ENCODE assay signal across 8 cellular contexts in the genomic region with DNA sequence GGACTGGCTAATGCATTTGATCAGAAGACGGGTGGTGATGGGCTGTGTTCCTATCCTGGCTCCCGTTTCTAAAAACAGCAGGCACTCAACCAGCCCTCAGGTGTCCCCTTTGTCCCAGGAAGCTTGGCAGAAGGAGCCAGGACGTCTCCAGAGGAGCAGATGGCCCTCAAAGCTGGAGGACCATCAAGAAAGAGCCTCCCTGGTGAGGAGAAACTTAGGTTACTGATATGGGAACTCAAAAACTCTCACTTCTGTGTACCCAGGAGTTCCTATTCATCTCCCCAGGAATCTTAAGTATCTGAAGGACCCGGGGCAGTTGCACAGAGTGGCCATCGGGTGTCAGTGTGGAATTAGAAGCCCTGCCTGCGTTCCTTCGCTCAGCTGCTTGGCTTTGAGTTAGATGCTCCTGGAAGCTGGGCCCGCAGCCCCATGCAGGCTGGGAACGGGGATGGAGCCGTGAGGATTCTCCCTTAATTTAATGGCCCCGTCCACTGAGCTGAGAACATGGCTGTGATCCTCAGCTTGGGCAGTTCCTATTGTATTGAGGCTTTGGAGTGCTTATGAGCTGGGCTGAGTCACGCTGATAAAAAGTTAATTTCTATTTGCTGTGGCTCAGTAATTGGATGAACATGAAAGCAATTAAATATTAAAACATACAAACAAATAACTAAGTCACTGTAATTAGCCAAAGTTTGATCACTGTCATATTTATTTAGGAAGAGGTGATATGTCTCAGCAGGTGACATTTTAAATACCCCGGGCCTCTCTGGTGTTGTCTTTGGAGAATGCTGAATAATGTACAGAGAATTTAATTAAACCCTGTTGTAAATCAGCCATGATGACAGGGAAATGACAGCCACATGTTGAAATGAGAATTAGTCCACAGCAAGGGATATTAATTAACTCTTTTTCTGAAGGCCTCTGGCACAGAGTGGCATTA.
DNase-seq lines count a peak whose midpoint lies in the region; ATAC-seq, FAIRE-seq and TF ChIP-seq lines count a peak whose summit lies in the region.

No MANE protein-coding gene starts in this region.

- peak; percentile 69 for TF ChIP-seq CTCF in GM20000 (IDR thresholded peaks at IDR 0.05; ENCODE audit: extremely low read depth, missing control alignments)
- TF ChIP-seq CTCF in WI38 (IDR thresholded peaks at IDR 0.05; ENCODE audit: low read depth, low read length) = peak; percentile 97
- peak; percentile 86 for TF ChIP-seq CTCF in kidney (IDR thresholded peaks at IDR 0.05; ENCODE audit: borderline replicate concordance, extremely low read depth, insufficient read depth)

- no peak overlapping the region for H3K4me3 ChIP-seq in WI38 (ENCODE audit: low read depth, low read length)
- no peak overlapping the region for H3K4me3 ChIP-seq in kidney (ENCODE audit: low read length in 2 of 2)

- FAIRE-seq in kidney (lab: Jason Lieb, UNC) = peak; percentile 76

- no peaks in the 10 kb centered on the region for H3K36me3 ChIP-seq in kidney (ENCODE audit: control insufficient read depth in 1 of 2, insufficient read depth in 2 of 2, low read length in 2 of 2)

- H3K9me3 ChIP-seq in kidney (ENCODE audit: control insufficient read depth in 1 of 2, low read length in 2 of 2) = no peaks in the 10 kb centered on the region

- no peak overlapping the region for H3K27ac ChIP-seq in kidney (ENCODE audit: low read depth in 2 of 2, low read length in 2 of 2)

- no peaks in the 10 kb centered on the region for H3K4me1 ChIP-seq in kidney (ENCODE audit: control insufficient read depth in 1 of 2, insufficient read depth in 1 of 2, low read depth in 1 of 2, low read length in 2 of 2)

- ATAC-seq in GM18517 (IDR thresholded peaks at IDR 0.05; ENCODE audit: unreplicated experiment) = no peak

- DNase-seq in ACHN = peak; percentile 80
- peak; percentile 84 for DNase-seq in GM20000 (ENCODE audit: low spot score)
- peak; percentile 93 for DNase-seq in NCI-H2196 treated with DMSO at 0.1 percent for 48 hours (lab: John Stamatoyannopoulos, UW; ENCODE audit: unreplicated experiment)
- DNase-seq in central memory CD4-positive, alpha-beta T cell = peak; percentile 43
- peak; percentile 87 for DNase-seq in kidney
- DNase-seq in stimulated activated CD4-positive, alpha-beta T cell treated with anti-CD3 and anti-CD28 coated beads, Interleukin-1b, Interleukin-23, amount 100 ng/mL, for 48 hours = peak; percentile 66

- intact Hi-C loops in kidney (cut with DNase I) = loop anchor here (10.0 kb wide), 1 partner anchor 472 kb away; no protein-coding TSS in a partner anchor

- in situ Hi-C loops in ACHN (cut with HindIII; ENCODE audit: low pct_ligation_motif_present, low pct_unique_long_range_greater_than_20kb, low sequenced_read_pairs) = loop anchor here (25.0 kb wide), 1 partner anchor 469 kb away; no protein-coding TSS in a partner anchor

- no peak overlapping the region for H3K9ac ChIP-seq in kidney (ENCODE audit: low read length in 2 of 2)

Comparison
In these comparisons a context has a peak if more than half of its experiments do, and no peak if none do; other contexts are left out.
1. DNase-seq: peak in every context shown above with its lines; median percentile 93 in NCI-H2196 treated with DMSO at 0.1 percent for 48 hours; 87 in kidney; 84 in GM20000; 80 in ACHN; 66 in stimulated activated CD4-positive, alpha-beta T cell treated with anti-CD3 and anti-CD28 coated beads, Interleukin-1b, Interleukin-23, amount 100 ng/mL, for 48 hours; 43 in central memory CD4-positive, alpha-beta T cell.